ENCODE assay signal across 8 cellular contexts in the genomic region with DNA sequence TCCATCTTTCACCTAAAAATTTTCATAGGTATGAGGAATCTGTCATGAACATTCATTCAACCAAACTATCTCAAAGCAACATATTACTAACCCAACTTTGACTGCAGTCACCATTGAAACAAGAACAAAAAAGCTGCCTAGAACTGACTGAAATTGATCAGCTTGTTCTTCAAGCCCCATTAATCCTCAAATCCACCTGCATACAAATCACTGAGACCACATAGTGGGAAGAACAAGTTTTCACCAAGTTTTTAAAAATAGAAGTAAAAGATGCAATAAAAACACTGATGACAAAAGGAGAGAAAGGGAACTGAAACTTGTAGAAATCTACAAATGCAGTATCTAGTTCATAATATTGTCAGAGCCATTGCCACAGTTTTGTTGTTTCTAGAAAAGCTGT. TPM values are rescaled to one million over a fixed set of nuclear protein-coding genes. Genes with fewer than 3 reads are reported as not detected.
DNase-seq lines count a peak whose midpoint lies in the region; ATAC-seq, FAIRE-seq and TF ChIP-seq lines count a peak whose summit lies in the region.

No MANE protein-coding gene starts in this region.

- H3K27me3 ChIP-seq in astrocyte (ENCODE audit: insufficient read depth, low read length) (no peaks in the 10 kb centered on the region), skeletal muscle tissue (ENCODE audit: control insufficient read depth in 3 of 3, insufficient read depth in 3 of 3, low read length in 3 of 3) (no peaks in the 10 kb centered on the region)

- H3K27ac Mint-ChIP-seq in astrocyte (ENCODE audit: unreplicated experiment), result peak overlapping the region; percentile 54

- ATAC-seq in GM19025 (IDR thresholded peaks at IDR 0.05; ENCODE audit: low read depth, unreplicated experiment) (peak; percentile 76), HG02943 (IDR thresholded peaks at IDR 0.05; ENCODE audit: low read depth, unreplicated experiment) (peak; percentile 71)

- H3K4me3 ChIP-seq in astrocyte (ENCODE audit: insufficient read depth, low read depth, low read length) (peak overlapping the region; percentile 34), skeletal muscle tissue (ENCODE audit: low read length in 3 of 3) (peak overlapping the region; percentile 45 to 63 (median 54))

- no peak overlapping the region for H2AFZ ChIP-seq in astrocyte (ENCODE audit: low read depth, low read length)

- no peak for TF ChIP-seq CTCF in astrocyte (IDR thresholded peaks at IDR 0.05; ENCODE audit: insufficient read depth, low read depth, low read length)

- peak overlapping the region; percentile 72 for H3K4me3 Mint-ChIP-seq in astrocyte (ENCODE audit: unreplicated experiment)

- H3K9me3 Mint-ChIP-seq in astrocyte (ENCODE audit: unreplicated experiment), result no peaks in the 10 kb centered on the region

- H3K79me2 ChIP-seq in astrocyte (ENCODE audit: insufficient read depth, low read length), result peaks cover 89% of the 10 kb centered on the region

- no peaks in the 10 kb centered on the region for H4K20me1 ChIP-seq in astrocyte (ENCODE audit: insufficient read depth, low read length)

- peaks cover 5% of the 10 kb centered on the region for H3K36me3 Mint-ChIP-seq in astrocyte (ENCODE audit: low read depth, unreplicated experiment)

- intact Hi-C loops in posterior cingulate gyrus (cut with DNase I), result loop anchor here (10.0 kb wide), 1 partner anchor 77 kb away; no protein-coding TSS in a partner anchor

- H3K9ac ChIP-seq in astrocyte (ENCODE audit: low read length), result peak overlapping the region; percentile 63
- peak overlapping the region; percentile 55 to 73 (median 68) for H3K9ac ChIP-seq in skeletal muscle tissue (ENCODE audit: low read depth in 1 of 3, low read length in 3 of 3)

- no peaks in the 10 kb centered on the region for H3K9me3 ChIP-seq in astrocyte (ENCODE audit: insufficient read depth, low read depth, low read length)
- no peaks in the 10 kb centered on the region for H3K9me3 ChIP-seq in skeletal muscle tissue (ENCODE audit: control insufficient read depth in 3 of 3, low read length in 3 of 3)

- DNase-seq in astrocyte (ENCODE audit: low read depth) (no peak), GDM1 (lab: John Stamatoyannopoulos, UW) (no peak), anterior cingulate cortex (lab: John Stamatoyannopoulos, UW) (no peak), C1 segment of cervical spinal cord (lab: John Stamatoyannopoulos, UW) (no peak), posterior cingulate gyrus (no peak)

- H3K36me3 ChIP-seq in astrocyte (ENCODE audit: insufficient read depth, low read length), result no peaks in the 10 kb centered on the region
- H3K36me3 ChIP-seq in skeletal muscle tissue (ENCODE audit: control insufficient read depth in 3 of 3, insufficient read depth in 3 of 3, low read length in 3 of 3), result no peaks in the 10 kb centered on the region

- peak overlapping the region; percentile 64 for H3K27ac ChIP-seq in astrocyte (ENCODE audit: low read depth, low read length)
- H3K27ac ChIP-seq in skeletal muscle tissue (ENCODE audit: low read depth, low read length), result peak overlapping the region; percentile 90

- FAIRE-seq in astrocyte (lab: Jason Lieb, UNC), result no peak

- H3K27me3 Mint-ChIP-seq in astrocyte (ENCODE audit: low read depth, unreplicated experiment), result no peaks in the 10 kb centered on the region

- H3K4me1 Mint-ChIP-seq in astrocyte (ENCODE audit: low read depth, unreplicated experiment), result peaks cover 65% of the 10 kb centered on the region

- H3K4me2 ChIP-seq in astrocyte (ENCODE audit: low read length), result peak overlapping the region; percentile 77

- peaks cover 53% of the 10 kb centered on the region for H3K4me1 ChIP-seq in astrocyte (ENCODE audit: insufficient read depth, low read length)
- peaks cover 58 to 60% (median 59%) of the 10 kb centered on the region in 3 donors for H3K4me1 ChIP-seq in skeletal muscle tissue (ENCODE audit: control insufficient read depth in 3 of 3, insufficient read depth in 3 of 3, low read length in 3 of 3)

RNA-seq across cellular contexts. Expression of a gene that starts 6.1 kb away (rescaled TPM):
- 135 and 138 TPM in 2 replicates for total RNA-seq in astrocyte
- total RNA-seq in skeletal muscle tissue, result 22.4 TPM

RNA-seq across cellular contexts. Expression of a gene that starts 34.6 kb away (rescaled TPM):
- 143 and 148 TPM in 2 replicates for total RNA-seq in astrocyte
- 28.2 TPM for total RNA-seq in skeletal muscle tissue
